Comparison of ENCODE assay signal across 1 cellular context in the genomic region with DNA sequence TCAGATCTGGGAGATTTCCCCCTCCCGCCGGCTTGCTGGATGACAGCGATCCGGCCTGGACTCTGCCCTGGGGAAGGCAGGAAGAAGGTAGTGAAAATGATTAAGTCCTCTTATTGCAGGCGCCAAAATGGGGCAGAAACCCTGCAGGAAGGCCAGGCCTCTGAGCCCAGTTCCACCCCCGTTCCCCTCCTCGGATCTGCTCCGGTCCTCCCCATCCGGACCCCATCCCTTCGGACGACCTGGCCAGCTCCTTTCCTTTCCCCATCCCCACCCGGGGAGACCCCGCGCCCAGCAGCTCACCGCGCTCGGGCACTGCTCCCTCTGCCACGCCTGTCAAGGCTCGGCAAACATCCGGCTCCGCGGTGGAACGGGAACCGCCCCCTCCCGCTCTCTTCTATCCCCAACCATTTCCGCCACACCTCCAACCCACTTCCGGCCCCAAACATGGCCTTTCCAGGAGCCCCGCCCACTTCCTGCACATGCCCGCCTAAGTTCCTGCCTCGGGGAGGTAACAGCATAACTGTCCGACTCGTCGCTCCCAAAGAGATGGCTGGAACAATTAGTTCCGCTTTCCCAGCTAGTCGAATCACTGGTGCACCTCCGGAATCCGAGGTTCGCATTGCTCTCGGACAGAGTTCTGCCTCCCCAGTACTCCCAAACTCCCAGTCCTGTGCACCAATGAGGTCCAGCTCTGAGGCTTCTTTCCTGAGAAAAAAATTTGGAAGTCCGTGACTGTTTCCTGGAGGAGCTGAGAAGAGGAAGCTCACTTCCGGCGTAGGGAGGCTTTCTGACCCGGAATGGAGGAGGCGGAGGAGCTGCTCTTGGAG.
A peak's percentile ranks its signal among the peaks of the same experiment; 100 is the strongest.
TF ChIP-seq lines count a peak whose summit lies in the region.

A gene (minus strand): TSS at position 369 of the 827 bp plus-strand sequence. CDS start 4,512 bp downstream, outside the sequence.
A gene (plus strand): TSS at position 781 of the 827 bp plus-strand sequence. CDS start 17 bp downstream, at position 798.

TF ChIP-seq in K562, 482 proteins besides CTCF, POLR2A, EP300 and RAD21 (continued from another document and continues in another):
- TF ChIP-seq, protein P1, sequence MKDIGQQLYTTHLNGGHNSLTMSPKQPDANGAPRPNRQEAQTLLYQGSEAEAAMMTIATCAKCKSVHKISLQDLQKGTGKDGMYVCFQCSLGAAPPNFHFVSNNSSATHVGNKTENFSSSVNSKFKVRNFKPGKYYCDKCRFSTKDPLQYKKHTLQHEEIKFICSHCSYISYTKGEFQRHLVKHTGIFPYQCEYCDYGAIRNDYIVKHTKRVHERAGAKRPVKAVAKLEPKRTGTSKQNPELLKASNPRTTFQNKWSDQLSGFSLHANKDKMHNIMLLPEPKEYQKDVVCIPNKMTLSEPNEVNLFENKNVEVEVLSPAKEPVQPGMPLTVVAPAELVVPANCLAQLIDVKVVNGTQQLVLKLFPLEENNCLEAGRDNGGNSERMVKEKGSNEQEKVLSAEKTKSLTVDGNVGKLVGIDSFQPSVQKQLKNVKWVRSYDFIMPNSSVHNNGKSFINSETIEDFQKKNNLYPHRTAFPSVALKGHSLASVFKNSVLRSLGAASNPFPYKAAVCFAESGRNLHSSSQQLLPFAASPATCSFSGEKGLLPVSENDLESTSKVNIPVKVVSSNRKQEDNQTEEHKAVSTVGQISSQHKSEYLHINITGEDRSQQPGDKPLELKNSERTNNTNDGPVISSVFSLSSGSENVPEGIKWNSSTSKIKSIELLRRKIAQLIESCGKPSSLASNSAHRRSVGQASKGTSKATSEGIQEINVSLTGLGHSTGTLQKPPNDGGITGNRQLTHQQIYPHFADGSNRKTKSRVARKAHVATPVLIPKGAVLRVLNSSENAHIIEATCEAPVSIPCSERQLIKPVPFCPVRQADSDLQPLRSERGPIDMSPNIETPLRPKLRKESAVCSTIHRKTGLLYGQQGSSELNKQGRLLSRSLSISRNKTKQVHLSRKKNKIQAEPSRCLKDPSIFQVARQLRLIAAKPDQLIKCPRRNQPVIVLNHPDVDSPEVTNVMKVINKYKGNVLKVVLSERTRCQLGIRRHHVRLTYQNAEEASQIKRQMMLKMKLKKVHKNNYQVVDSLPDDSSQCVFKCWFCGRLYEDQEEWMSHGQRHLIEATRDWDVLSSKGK (CRISPR knock-in tag; IDR thresholded peaks at IDR 0.05): no peak
- TF ChIP-seq, protein P2, sequence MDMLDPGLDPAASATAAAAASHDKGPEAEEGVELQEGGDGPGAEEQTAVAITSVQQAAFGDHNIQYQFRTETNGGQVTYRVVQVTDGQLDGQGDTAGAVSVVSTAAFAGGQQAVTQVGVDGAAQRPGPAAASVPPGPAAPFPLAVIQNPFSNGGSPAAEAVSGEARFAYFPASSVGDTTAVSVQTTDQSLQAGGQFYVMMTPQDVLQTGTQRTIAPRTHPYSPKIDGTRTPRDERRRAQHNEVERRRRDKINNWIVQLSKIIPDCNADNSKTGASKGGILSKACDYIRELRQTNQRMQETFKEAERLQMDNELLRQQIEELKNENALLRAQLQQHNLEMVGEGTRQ (CRISPR knock-in tag; IDR thresholded peaks at IDR 0.05): no peak
- TF ChIP-seq, protein P3, sequence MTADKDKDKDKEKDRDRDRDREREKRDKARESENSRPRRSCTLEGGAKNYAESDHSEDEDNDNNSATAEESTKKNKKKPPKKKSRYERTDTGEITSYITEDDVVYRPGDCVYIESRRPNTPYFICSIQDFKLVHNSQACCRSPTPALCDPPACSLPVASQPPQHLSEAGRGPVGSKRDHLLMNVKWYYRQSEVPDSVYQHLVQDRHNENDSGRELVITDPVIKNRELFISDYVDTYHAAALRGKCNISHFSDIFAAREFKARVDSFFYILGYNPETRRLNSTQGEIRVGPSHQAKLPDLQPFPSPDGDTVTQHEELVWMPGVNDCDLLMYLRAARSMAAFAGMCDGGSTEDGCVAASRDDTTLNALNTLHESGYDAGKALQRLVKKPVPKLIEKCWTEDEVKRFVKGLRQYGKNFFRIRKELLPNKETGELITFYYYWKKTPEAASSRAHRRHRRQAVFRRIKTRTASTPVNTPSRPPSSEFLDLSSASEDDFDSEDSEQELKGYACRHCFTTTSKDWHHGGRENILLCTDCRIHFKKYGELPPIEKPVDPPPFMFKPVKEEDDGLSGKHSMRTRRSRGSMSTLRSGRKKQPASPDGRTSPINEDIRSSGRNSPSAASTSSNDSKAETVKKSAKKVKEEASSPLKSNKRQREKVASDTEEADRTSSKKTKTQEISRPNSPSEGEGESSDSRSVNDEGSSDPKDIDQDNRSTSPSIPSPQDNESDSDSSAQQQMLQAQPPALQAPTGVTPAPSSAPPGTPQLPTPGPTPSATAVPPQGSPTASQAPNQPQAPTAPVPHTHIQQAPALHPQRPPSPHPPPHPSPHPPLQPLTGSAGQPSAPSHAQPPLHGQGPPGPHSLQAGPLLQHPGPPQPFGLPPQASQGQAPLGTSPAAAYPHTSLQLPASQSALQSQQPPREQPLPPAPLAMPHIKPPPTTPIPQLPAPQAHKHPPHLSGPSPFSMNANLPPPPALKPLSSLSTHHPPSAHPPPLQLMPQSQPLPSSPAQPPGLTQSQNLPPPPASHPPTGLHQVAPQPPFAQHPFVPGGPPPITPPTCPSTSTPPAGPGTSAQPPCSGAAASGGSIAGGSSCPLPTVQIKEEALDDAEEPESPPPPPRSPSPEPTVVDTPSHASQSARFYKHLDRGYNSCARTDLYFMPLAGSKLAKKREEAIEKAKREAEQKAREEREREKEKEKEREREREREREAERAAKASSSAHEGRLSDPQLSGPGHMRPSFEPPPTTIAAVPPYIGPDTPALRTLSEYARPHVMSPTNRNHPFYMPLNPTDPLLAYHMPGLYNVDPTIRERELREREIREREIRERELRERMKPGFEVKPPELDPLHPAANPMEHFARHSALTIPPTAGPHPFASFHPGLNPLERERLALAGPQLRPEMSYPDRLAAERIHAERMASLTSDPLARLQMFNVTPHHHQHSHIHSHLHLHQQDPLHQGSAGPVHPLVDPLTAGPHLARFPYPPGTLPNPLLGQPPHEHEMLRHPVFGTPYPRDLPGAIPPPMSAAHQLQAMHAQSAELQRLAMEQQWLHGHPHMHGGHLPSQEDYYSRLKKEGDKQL (CRISPR knock-in tag; IDR thresholded peaks at IDR 0.05; ENCODE audit: borderline replicate concordance): no peak
- TF ChIP-seq WHSC1 (IDR thresholded peaks at IDR 0.05; ENCODE audit: low read length): no peak
- TF ChIP-seq, protein P4, sequence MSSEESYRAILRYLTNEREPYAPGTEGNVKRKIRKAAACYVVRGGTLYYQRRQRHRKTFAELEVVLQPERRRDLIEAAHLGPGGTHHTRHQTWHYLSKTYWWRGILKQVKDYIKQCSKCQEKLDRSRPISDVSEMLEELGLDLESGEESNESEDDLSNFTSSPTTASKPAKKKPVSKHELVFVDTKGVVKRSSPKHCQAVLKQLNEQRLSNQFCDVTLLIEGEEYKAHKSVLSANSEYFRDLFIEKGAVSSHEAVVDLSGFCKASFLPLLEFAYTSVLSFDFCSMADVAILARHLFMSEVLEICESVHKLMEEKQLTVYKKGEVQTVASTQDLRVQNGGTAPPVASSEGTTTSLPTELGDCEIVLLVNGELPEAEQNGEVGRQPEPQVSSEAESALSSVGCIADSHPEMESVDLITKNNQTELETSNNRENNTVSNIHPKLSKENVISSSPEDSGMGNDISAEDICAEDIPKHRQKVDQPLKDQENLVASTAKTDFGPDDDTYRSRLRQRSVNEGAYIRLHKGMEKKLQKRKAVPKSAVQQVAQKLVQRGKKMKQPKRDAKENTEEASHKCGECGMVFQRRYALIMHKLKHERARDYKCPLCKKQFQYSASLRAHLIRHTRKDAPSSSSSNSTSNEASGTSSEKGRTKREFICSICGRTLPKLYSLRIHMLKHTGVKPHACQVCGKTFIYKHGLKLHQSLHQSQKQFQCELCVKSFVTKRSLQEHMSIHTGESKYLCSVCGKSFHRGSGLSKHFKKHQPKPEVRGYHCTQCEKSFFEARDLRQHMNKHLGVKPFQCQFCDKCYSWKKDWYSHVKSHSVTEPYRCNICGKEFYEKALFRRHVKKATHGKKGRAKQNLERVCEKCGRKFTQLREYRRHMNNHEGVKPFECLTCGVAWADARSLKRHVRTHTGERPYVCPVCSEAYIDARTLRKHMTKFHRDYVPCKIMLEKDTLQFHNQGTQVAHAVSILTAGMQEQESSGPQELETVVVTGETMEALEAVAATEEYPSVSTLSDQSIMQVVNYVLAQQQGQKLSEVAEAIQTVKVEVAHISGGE (CRISPR knock-in tag; IDR thresholded peaks at IDR 0.05): peak; percentile 99 to 100 (median 99)
- TF ChIP-seq ZNF184 (CRISPR knock-in tag; IDR thresholded peaks at IDR 0.05): no peak
- TF ChIP-seq HIVEP1 (CRISPR knock-in tag; IDR thresholded peaks at IDR 0.05): peak; percentile 42; the same call in 1 of the 2 replicates
- peak; percentile 93 for TF ChIP-seq KDM5B (IDR thresholded peaks at IDR 0.05; ENCODE audit: insufficient replicate concordance, low read depth, low read length)
- peak; percentile 95 for TF ChIP-seq TAF9B (IDR thresholded peaks at IDR 0.05; ENCODE audit: partially characterized antibody)
- peak; percentile 58 for TF ChIP-seq MEIS2 (IDR thresholded peaks at IDR 0.05; ENCODE audit: partially characterized antibody)
- TF ChIP-seq, protein P5, sequence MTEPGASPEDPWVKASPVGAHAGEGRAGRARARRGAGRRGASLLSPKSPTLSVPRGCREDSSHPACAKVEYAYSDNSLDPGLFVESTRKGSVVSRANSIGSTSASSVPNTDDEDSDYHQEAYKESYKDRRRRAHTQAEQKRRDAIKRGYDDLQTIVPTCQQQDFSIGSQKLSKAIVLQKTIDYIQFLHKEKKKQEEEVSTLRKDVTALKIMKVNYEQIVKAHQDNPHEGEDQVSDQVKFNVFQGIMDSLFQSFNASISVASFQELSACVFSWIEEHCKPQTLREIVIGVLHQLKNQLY (CRISPR knock-in tag; conservative IDR thresholded peaks at IDR 0.05): 0 out of 4 replicates have a peak, but pooled peaks of 1 of the 2 experiments have one; percentile 64
- no peak for TF ChIP-seq ZNF445 (CRISPR knock-in tag; IDR thresholded peaks at IDR 0.05; ENCODE audit: low read depth)
- no peak for TF ChIP-seq HNRNPK (IDR thresholded peaks at IDR 0.05; ENCODE audit: low read depth, low read length, poor library complexity, severe bottlenecking)
- TF ChIP-seq RBM15 (IDR thresholded peaks at IDR 0.05; ENCODE audit: insufficient read depth, low read length): no peak
- TF ChIP-seq ZBTB17 (CRISPR knock-in tag; IDR thresholded peaks at IDR 0.05): 0 out of 2 replicates have a peak, but pooled peaks have one; percentile 75
- TF ChIP-seq STAT5B (CRISPR knock-in tag; IDR thresholded peaks at IDR 0.05): no peak
- peak; percentile 83 for TF ChIP-seq CXXC5 (CRISPR knock-in tag; IDR thresholded peaks at IDR 0.05)
- 0 out of 4 replicates have a peak, but pooled peaks of 1 of the 2 experiments have one; percentile 47 for TF ChIP-seq NONO (IDR thresholded peaks at IDR 0.05; ENCODE audit: low read depth in 2 of 2, low read length in 1 of 2)
- TF ChIP-seq, protein P6, sequence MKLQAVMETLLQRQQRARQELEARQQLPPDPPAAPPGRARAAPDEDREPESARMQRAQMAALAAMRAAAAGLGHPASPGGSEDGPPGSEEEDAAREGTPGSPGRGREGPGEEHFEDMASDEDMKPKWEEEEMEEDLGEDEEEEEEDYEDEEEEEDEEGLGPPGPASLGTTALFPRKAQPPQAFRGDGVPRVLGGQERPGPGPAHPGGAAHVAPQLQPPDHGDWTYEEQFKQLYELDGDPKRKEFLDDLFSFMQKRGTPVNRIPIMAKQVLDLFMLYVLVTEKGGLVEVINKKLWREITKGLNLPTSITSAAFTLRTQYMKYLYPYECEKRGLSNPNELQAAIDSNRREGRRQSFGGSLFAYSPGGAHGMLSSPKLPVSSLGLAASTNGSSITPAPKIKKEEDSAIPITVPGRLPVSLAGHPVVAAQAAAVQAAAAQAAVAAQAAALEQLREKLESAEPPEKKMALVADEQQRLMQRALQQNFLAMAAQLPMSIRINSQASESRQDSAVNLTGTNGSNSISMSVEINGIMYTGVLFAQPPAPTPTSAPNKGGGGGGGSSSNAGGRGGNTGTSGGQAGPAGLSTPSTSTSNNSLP (IDR thresholded peaks at IDR 0.05; ENCODE audit: borderline replicate concordance, low read depth, low read length): no peak
- peak; percentile 51 for TF ChIP-seq CCNT2 (IDR thresholded peaks at IDR 0.05; ENCODE audit: borderline replicate concordance, extremely low read depth, insufficient read length, low read depth, low read length)
- TF ChIP-seq, protein P7, sequence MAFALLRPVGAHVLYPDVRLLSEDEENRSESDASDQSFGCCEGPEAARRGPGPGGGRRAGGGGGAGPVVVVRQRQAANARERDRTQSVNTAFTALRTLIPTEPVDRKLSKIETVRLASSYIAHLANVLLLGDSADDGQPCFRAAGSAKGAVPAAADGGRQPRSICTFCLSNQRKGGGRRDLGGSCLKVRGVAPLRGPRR (CRISPR knock-in tag; IDR thresholded peaks at IDR 0.05): no peak
- TF ChIP-seq ZNF644 (tag; IDR thresholded peaks at IDR 0.05; ENCODE audit: low read depth): 0 out of 2 replicates have a peak, but pooled peaks have one; percentile 58
- no peak for TF ChIP-seq CCAR2 (IDR thresholded peaks at IDR 0.05; ENCODE audit: low read depth, low read length)
- TF ChIP-seq, protein P8, sequence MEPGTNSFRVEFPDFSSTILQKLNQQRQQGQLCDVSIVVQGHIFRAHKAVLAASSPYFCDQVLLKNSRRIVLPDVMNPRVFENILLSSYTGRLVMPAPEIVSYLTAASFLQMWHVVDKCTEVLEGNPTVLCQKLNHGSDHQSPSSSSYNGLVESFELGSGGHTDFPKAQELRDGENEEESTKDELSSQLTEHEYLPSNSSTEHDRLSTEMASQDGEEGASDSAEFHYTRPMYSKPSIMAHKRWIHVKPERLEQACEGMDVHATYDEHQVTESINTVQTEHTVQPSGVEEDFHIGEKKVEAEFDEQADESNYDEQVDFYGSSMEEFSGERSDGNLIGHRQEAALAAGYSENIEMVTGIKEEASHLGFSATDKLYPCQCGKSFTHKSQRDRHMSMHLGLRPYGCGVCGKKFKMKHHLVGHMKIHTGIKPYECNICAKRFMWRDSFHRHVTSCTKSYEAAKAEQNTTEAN (CRISPR knock-in tag; IDR thresholded peaks at IDR 0.05): no peak
- peak; percentile 52 for TF ChIP-seq ZNF239 (CRISPR knock-in tag; IDR thresholded peaks at IDR 0.05)
- TF ChIP-seq GABPB2 (CRISPR knock-in tag; conservative IDR thresholded peaks at IDR 0.05): no peak
- TF ChIP-seq GATA2 (CRISPR knock-in tag; IDR thresholded peaks at IDR 0.05): no peak
- TF ChIP-seq RFX1 (IDR thresholded peaks at IDR 0.05): no peak
- TF ChIP-seq, protein P9, sequence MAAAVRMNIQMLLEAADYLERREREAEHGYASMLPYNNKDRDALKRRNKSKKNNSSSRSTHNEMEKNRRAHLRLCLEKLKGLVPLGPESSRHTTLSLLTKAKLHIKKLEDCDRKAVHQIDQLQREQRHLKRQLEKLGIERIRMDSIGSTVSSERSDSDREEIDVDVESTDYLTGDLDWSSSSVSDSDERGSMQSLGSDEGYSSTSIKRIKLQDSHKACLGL (CRISPR knock-in tag; IDR thresholded peaks at IDR 0.05; ENCODE audit: borderline replicate concordance, poor library complexity, severe bottlenecking): no peak
- no peak for TF ChIP-seq HMG20B (CRISPR knock-in tag; IDR thresholded peaks at IDR 0.05)
- peak; percentile 39; the same call in 1 of the 2 replicates for TF ChIP-seq CREB1 (IDR thresholded peaks at IDR 0.05)
- TF ChIP-seq CREB1 (CRISPR knock-in tag; IDR thresholded peaks at IDR 0.05): peak; percentile 84
- peak; percentile 73; the same call in 1 of the 2 replicates for TF ChIP-seq SMAD4 (CRISPR knock-in tag; conservative IDR thresholded peaks at IDR 0.05)
- peak; percentile 82 for TF ChIP-seq ZFX (CRISPR knock-in tag; IDR thresholded peaks at IDR 0.05)
